In the genomic region with DNA sequence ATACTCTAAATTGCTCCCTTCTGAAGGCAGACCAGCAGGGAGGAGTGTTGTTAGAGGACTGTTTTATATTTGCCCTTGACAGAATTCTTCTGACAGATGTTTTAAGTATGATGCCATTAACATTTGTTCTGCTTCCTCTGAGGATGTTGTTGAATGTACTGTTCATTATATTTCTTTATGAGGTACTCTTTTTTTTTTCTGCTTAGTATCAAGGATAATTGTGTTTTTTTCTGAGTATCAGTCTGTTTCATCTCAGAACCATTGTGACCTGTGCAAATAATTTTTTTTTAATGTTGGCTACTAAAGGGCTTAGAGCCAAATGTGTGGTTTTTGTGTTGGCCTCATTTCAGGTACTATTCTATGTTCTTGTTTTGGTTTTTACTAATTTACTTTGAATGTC, we compare ENCODE assay signal across 20 cellular contexts. TPM values are rescaled to one million over a fixed set of nuclear protein-coding genes. Genes with fewer than 3 reads are reported as not detected.
DNase-seq lines count a peak whose midpoint lies in the region; ATAC-seq and TF ChIP-seq lines count a peak whose summit lies in the region.
"Had no signal": no experiment of that assay in that cellular context is flagged by ENCODE, and none has a peak within 500 bp of the region (broad histone marks: within the 10 kb centered on the region; RNA-seq: fewer than 3 reads in every experiment).

No MANE protein-coding gene starts in this region.

- in situ Hi-C loops in astrocyte of the cerebellum (cut with HindIII; ENCODE audit: low sequenced_read_pairs) = no loop called here

- no peaks in the 10 kb centered on the region for H3K27me3 Mint-ChIP-seq in CD8-positive, alpha-beta T cell (ENCODE audit: low read depth)
- H3K27me3 Mint-ChIP-seq in HFFc6 (ENCODE audit: insufficient read depth) = no peaks in the 10 kb centered on the region

- CTCF ChIA-PET in CD8-positive, alpha-beta T cell (lab: Charles Lee) = no interaction called here
- CTCF ChIA-PET in GM10248 (lab: Yijun Ruan, JAX) = no interaction called here

- no peaks in the 10 kb centered on the region for H3K27me3 ChIP-seq in CD8-positive, alpha-beta T cell (ENCODE audit: insufficient read depth, low read length)
- H3K27me3 ChIP-seq in lower lobe of right lung (ENCODE audit: low read depth) (no peaks in the 10 kb centered on the region), esophagus squamous epithelium (no peaks in the 10 kb centered on the region)
- H3K27me3 ChIP-seq: stomach had no signal

- DNase-seq in CD8-positive, alpha-beta T cell = no peak
- DNase-seq in HFFc6 (no peak), astrocyte of the cerebellum (ENCODE audit: low read depth) (peak; percentile 18), fibroblast of pulmonary artery (ENCODE audit: low read depth) (peak; percentile 43), lower lobe of right lung (no peak), esophagus squamous epithelium (lab: John Stamatoyannopoulos, UW) (no peak), GM10248 (ENCODE audit: extremely low spot score) (no peak)
- DNase-seq: activated CD4-positive, alpha-beta T cell treated with anti-CD3 and anti-CD28 coated beads, Interleukin-2, amount 50 U/mL, for 4 hours; activated T-cell treated with anti-CD3 and anti-CD28 coated beads, Interleukin-2, amount 50 U/mL, for 48 hours; AML-193; effector CD4-positive, alpha-beta T cell; foreskin melanocyte; hypothalamus; kidney; NCI-H2171; SIG-M5; stimulated activated CD4-positive, alpha-beta T cell treated with anti-CD3 and anti-CD28 coated beads, Interleukin-2, amount 100 ng/mL, for 24 hours; stomach; trophoblast cell had no signal

- peaks cover 32% of the 10 kb centered on the region for H3K4me1 Mint-ChIP-seq in CD8-positive, alpha-beta T cell (ENCODE audit: low read depth)
- H3K4me1 Mint-ChIP-seq in HFFc6 (ENCODE audit: low read depth) = peaks cover 21% of the 10 kb centered on the region

- intact Hi-C loops in CD8-positive, alpha-beta T cell (cut with DNase I, micrococcal nuclease) = no loop called here
- intact Hi-C loops in lower lobe of right lung (cut with DNase I) (no loop called here), esophagus squamous epithelium (cut with DNase I) (no loop called here)

- H3K9me3 ChIP-seq in CD8-positive, alpha-beta T cell (ENCODE audit: low read length) = no peaks in the 10 kb centered on the region
- no peaks in the 10 kb centered on the region for H3K9me3 ChIP-seq in lower lobe of right lung
- no peaks in the 10 kb centered on the region for H3K9me3 ChIP-seq in esophagus squamous epithelium
- H3K9me3 ChIP-seq: stomach had no signal

- no peak overlapping the region for H3K4me3 Mint-ChIP-seq in CD8-positive, alpha-beta T cell
- H3K4me3 Mint-ChIP-seq in HFFc6 = no peak overlapping the region

- TF ChIP-seq POLR2A in esophagus squamous epithelium (IDR thresholded peaks at IDR 0.05) = no peak

- no peaks in the 10 kb centered on the region for H3K9me3 Mint-ChIP-seq in CD8-positive, alpha-beta T cell
- H3K9me3 Mint-ChIP-seq in HFFc6 = no peaks in the 10 kb centered on the region

- peaks cover 10% of the 10 kb centered on the region for H3K36me3 ChIP-seq in CD8-positive, alpha-beta T cell (ENCODE audit: insufficient read depth, low read length)
- H3K36me3 ChIP-seq in lower lobe of right lung = peaks cover 58% of the 10 kb centered on the region
- H3K36me3 ChIP-seq in esophagus squamous epithelium = peaks cover 0 to 71% (median 5%) of the 10 kb centered on the region in 3 donors

- POLR2A ChIA-PET in CD8-positive, alpha-beta T cell (lab: Charles Lee) = no interaction called here
- POLR2A ChIA-PET in GM10248 (lab: Yijun Ruan, JAX) = no interaction called here

- TF ChIP-seq CTCF in CD8-positive, alpha-beta T cell (IDR thresholded peaks at IDR 0.05) = no peak
- TF ChIP-seq CTCF in HFFc6 (IDR thresholded peaks at IDR 0.05) (no peak), astrocyte of the cerebellum (IDR thresholded peaks at IDR 0.05; ENCODE audit: low read depth, low read length, missing control alignments) (no peak), fibroblast of pulmonary artery (IDR thresholded peaks at IDR 0.05; ENCODE audit: low read length, missing control alignments) (no peak), lower lobe of right lung (IDR thresholded peaks at IDR 0.05) (no peak), esophagus squamous epithelium (IDR thresholded peaks at IDR 0.05) (no peak), GM10248 (IDR thresholded peaks at IDR 0.05; ENCODE audit: control extremely low read depth, extremely low read depth, low read depth, missing control alignments) (no peak)

- peaks cover 69% of the 10 kb centered on the region for H3K36me3 Mint-ChIP-seq in CD8-positive, alpha-beta T cell
- H3K36me3 Mint-ChIP-seq in HFFc6 (ENCODE audit: low read depth) = peaks cover 17% of the 10 kb centered on the region

- peak overlapping the region; percentile 27 for H3K27ac Mint-ChIP-seq in CD8-positive, alpha-beta T cell
- peak overlapping the region; percentile 16; the same call in 1 of the 2 replicates for H3K27ac Mint-ChIP-seq in HFFc6

- H3K4me1 ChIP-seq in CD8-positive, alpha-beta T cell (ENCODE audit: insufficient read depth, low read length) = peaks cover 16% of the 10 kb centered on the region
- H3K4me1 ChIP-seq in lower lobe of right lung = peaks cover 26% of the 10 kb centered on the region
- peaks cover 0 to 26% (median 5%) of the 10 kb centered on the region in 3 donors for H3K4me1 ChIP-seq in esophagus squamous epithelium

- no peak overlapping the region for H3K27ac ChIP-seq in CD8-positive, alpha-beta T cell (ENCODE audit: low read depth, low read length)
- H3K27ac ChIP-seq in lower lobe of right lung (no peak overlapping the region), esophagus squamous epithelium (no peak overlapping the region)
- H3K27ac ChIP-seq: stomach had no signal

- H3K4me3 ChIP-seq in CD8-positive, alpha-beta T cell (ENCODE audit: low read depth, low read length) = no peak overlapping the region
- H3K4me3 ChIP-seq in astrocyte of the cerebellum (ENCODE audit: low read depth, low read length) (no peak overlapping the region), fibroblast of pulmonary artery (replicated peaks; ENCODE audit: low read depth, low read length) (no peak overlapping the region), lower lobe of right lung (no peak overlapping the region), esophagus squamous epithelium (no peak overlapping the region)
- H3K4me3 ChIP-seq: stomach had no signal

- no peak for ATAC-seq in CD8-positive, alpha-beta T cell
- ATAC-seq in lower lobe of right lung (no peak), GM21526 (IDR thresholded peaks at IDR 0.05; ENCODE audit: low FRiP score, unreplicated experiment) (no peak)

RNA-seq across cellular contexts. Expression of a gene that starts 10.6 kb away (rescaled TPM):
- total RNA-seq in CD8-positive, alpha-beta T cell = 10 to 100 TPM; 68.3 to 69.9 TPM
- total RNA-seq in HFFc6 (2021; fragmentation: NEBNext Ultra II Directional; extraction: Animal tissue kit (Norgen Biotek cat#: 25700)) = 10 to 100 TPM; 72.3 to 85.8 (median 79.0) TPM
- total RNA-seq in lower lobe of right lung (54.0 TPM), esophagus squamous epithelium (10 to 100 TPM; 52.1 to 83.1 (median 62.1) TPM)

Comparison
In these comparisons a context has a peak if more than half of its experiments do, and no peak if none do; other contexts are left out.
1. DNase-seq: peak in astrocyte of the cerebellum (single experiment) and fibroblast of pulmonary artery (single experiment); none in CD8-positive, alpha-beta T cell (0 of 7), HFFc6 (single experiment), lower lobe of right lung (single experiment), esophagus squamous epithelium (single experiment) and GM10248 (single experiment).